16 cellular contexts compared by ENCODE assay signal in genomic region chr3:160134964-160135363, GRCh38.
A peak's percentile ranks its signal among the peaks of the same experiment; 100 is the strongest.
DNase-seq lines count a peak whose midpoint lies in the region; ATAC-seq, FAIRE-seq and TF ChIP-seq lines count a peak whose summit lies in the region.
"Had no signal": no experiment of that assay in that cellular context is flagged by ENCODE, and none has a peak within 500 bp of the region (broad histone marks: within the 10 kb centered on the region; RNA-seq: fewer than 3 reads in every experiment).

No MANE protein-coding gene starts in this region.

- H3K36me3 Mint-ChIP-seq in activated T-cell treated with anti-CD3 and anti-CD28 coated beads, Interleukin-2, amount 50 U/mL, for 72 hours (ENCODE audit: insufficient read depth in 2 of 2): no peaks in the 10 kb centered on the region
- H3K36me3 Mint-ChIP-seq in activated CD4-positive, alpha-beta T cell treated with anti-CD3 and anti-CD28 coated beads, Interleukin-2, amount 10 ng/mL, durations not matched to agents 24 days and 14 days (ENCODE audit: low read depth): no peaks in the 10 kb centered on the region

- TF ChIP-seq POLR2A in GM12891 (IDR thresholded peaks at IDR 0.05; ENCODE audit: low read depth, low read length): no peak

- H3K4me3 Mint-ChIP-seq in activated T-cell treated with anti-CD3 and anti-CD28 coated beads, Interleukin-2, amount 50 U/mL, for 72 hours: no peak overlapping the region
- H3K4me3 Mint-ChIP-seq in activated CD4-positive, alpha-beta T cell treated with anti-CD3 and anti-CD28 coated beads, Interleukin-2, amount 10 ng/mL, durations not matched to agents 24 days and 14 days: no peak overlapping the region
- H3K4me3 Mint-ChIP-seq: activated T-helper 1 cell treated with anti-CD3 and anti-CD28 coated beads, Interleukin-12 subunit alpha, Interleukin-12 subunit beta, Interleukin-2, Interleukin-4 antibody, amounts not matched to agents 30 ng/mL and 10 ng/mL and 1 ng/mL, durations not matched to agents 14 hours and 24 hours and 36 hours; IgD-negative memory B cell had no signal

- no peak overlapping the region for H3K27ac Mint-ChIP-seq in activated T-cell treated with anti-CD3 and anti-CD28 coated beads, Interleukin-2, amount 50 U/mL, for 72 hours
- no peak overlapping the region for H3K27ac Mint-ChIP-seq in activated CD4-positive, alpha-beta T cell treated with anti-CD3 and anti-CD28 coated beads, Interleukin-2, amount 10 ng/mL, durations not matched to agents 24 days and 14 days
- H3K27ac Mint-ChIP-seq: activated T-helper 1 cell treated with anti-CD3 and anti-CD28 coated beads, Interleukin-12 subunit alpha, Interleukin-12 subunit beta, Interleukin-2, Interleukin-4 antibody, amounts not matched to agents 30 ng/mL and 10 ng/mL and 1 ng/mL, durations not matched to agents 14 hours and 24 hours and 36 hours; IgD-negative memory B cell had no signal

- peaks cover 3% of the 10 kb centered on the region for H3K27me3 Mint-ChIP-seq in activated T-cell treated with anti-CD3 and anti-CD28 coated beads, Interleukin-2, amount 50 U/mL, for 72 hours (ENCODE audit: low read depth)
- no peaks in the 10 kb centered on the region for H3K27me3 Mint-ChIP-seq in activated CD4-positive, alpha-beta T cell treated with anti-CD3 and anti-CD28 coated beads, Interleukin-2, amount 10 ng/mL, durations not matched to agents 24 days and 14 days
- H3K27me3 Mint-ChIP-seq: IgD-negative memory B cell had no signal

- no peak for ATAC-seq in activated T-cell treated with anti-CD3 and anti-CD28 coated beads, Interleukin-2, amount 50 U/mL, for 72 hours (replicated peaks in 1 of 2)
- ATAC-seq: gastrocnemius medialis, left colon, Right ventricle myocardium inferior had no signal

- no peak for TF ChIP-seq CTCF in AG04449 (IDR thresholded peaks at IDR 0.05; ENCODE audit: insufficient read depth, low read length, missing control alignments)

- no peak for FAIRE-seq in GM12891 (lab: Jason Lieb, UNC)

- intact Hi-C loops in activated CD4-positive, alpha-beta T cell treated with anti-CD3 and anti-CD28 coated beads, Interleukin-2, amount 10 ng/mL, durations not matched to agents 24 days and 14 days (cut with micrococcal nuclease): no loop called here

- no peak overlapping the region for H3K4me3 ChIP-seq in AG04449 (ENCODE audit: low read depth, low read length)
- H3K4me3 ChIP-seq: gastrocnemius medialis, stomach had no signal

- H3K9me3 Mint-ChIP-seq in activated T-cell treated with anti-CD3 and anti-CD28 coated beads, Interleukin-2, amount 50 U/mL, for 72 hours: no peaks in the 10 kb centered on the region
- peaks cover 3% of the 10 kb centered on the region for H3K9me3 Mint-ChIP-seq in activated CD4-positive, alpha-beta T cell treated with anti-CD3 and anti-CD28 coated beads, Interleukin-2, amount 10 ng/mL, durations not matched to agents 24 days and 14 days
- H3K9me3 Mint-ChIP-seq: activated T-helper 1 cell treated with anti-CD3 and anti-CD28 coated beads, Interleukin-12 subunit alpha, Interleukin-12 subunit beta, Interleukin-2, Interleukin-4 antibody, amounts not matched to agents 30 ng/mL and 10 ng/mL and 1 ng/mL, durations not matched to agents 14 hours and 24 hours and 36 hours; IgD-negative memory B cell had no signal

- CTCF ChIA-PET in AG04449 (lab: Yijun Ruan, JAX): no interaction called here

- POLR2A ChIA-PET in AG04449 (lab: Yijun Ruan, JAX): no interaction called here

- H3K4me1 Mint-ChIP-seq in activated T-cell treated with anti-CD3 and anti-CD28 coated beads, Interleukin-2, amount 50 U/mL, for 72 hours (ENCODE audit: low read depth): no peaks in the 10 kb centered on the region
- H3K4me1 Mint-ChIP-seq in activated CD4-positive, alpha-beta T cell treated with anti-CD3 and anti-CD28 coated beads, Interleukin-2, amount 10 ng/mL, durations not matched to agents 24 days and 14 days: peaks cover 2% of the 10 kb centered on the region

- DNase-seq in AG04449 (ENCODE audit: low read depth, low spot score) (peak; percentile 21), HT1080 (ENCODE audit: low read depth) (peak; percentile 58), SIG-M5 treated with dmso at 0.1 percent for 504 hours (lab: John Stamatoyannopoulos, UW; ENCODE audit: unreplicated experiment) (peak; percentile 92), globus pallidus (ENCODE audit: low spot score) (peak; percentile 10), GM12891 (ENCODE audit: insufficient read length, low spot score) (no peak), superior temporal gyrus (ENCODE audit: extremely low spot score) (no peak)
- DNase-seq in activated T-cell treated with anti-CD3 and anti-CD28 coated beads, Interleukin-2, amount 50 U/mL, for 72 hours: no peak
- no peak for DNase-seq in activated CD4-positive, alpha-beta T cell treated with anti-CD3 and anti-CD28 coated beads, Interleukin-2, amount 10 ng/mL, durations not matched to agents 24 days and 14 days
- DNase-seq: gastrocnemius medialis; left colon; NCI-H345; stimulated activated CD4-positive, alpha-beta T cell treated with anti-CD3 and anti-CD28 coated beads, Interleukin-4, amount 100 ng/mL, for 24 hours; stomach had no signal

TF ChIP-seq in GM12891, 5 proteins besides CTCF, POLR2A, EP300 and RAD21:
- no peak for TF ChIP-seq POLR2AphosphoS5 (IDR thresholded peaks at IDR 0.05; ENCODE audit: low read depth, low read length)
- TF ChIP-seq TAF1 (IDR thresholded peaks at IDR 0.05; ENCODE audit: low read depth, low read length): no peak
- no peak for TF ChIP-seq POU2F2 (IDR thresholded peaks at IDR 0.05; ENCODE audit: low read depth, low read length)
- no peak for TF ChIP-seq SPI1 (IDR thresholded peaks at IDR 0.05; ENCODE audit: low read depth, low read length)
- TF ChIP-seq PAX5 (IDR thresholded peaks at IDR 0.05; ENCODE audit: insufficient read depth, low read length, severe bottlenecking): no peak

Comparison
In these comparisons a context has a peak if more than half of its experiments do, and no peak if none do; other contexts are left out.
1. DNase-seq: peak in AG04449 (single experiment), HT1080 (single experiment), SIG-M5 treated with dmso at 0.1 percent for 504 hours (single experiment) and globus pallidus (single experiment); none in GM12891 (single experiment), superior temporal gyrus (single experiment), activated T-cell treated with anti-CD3 and anti-CD28 coated beads, Interleukin-2, amount 50 U/mL, for 72 hours (0 of 2) and activated CD4-positive, alpha-beta T cell treated with anti-CD3 and anti-CD28 coated beads, Interleukin-2, amount 10 ng/mL, durations not matched to agents 24 days and 14 days (single experiment).